8 cellular contexts compared by ENCODE assay signal in the genomic region with DNA sequence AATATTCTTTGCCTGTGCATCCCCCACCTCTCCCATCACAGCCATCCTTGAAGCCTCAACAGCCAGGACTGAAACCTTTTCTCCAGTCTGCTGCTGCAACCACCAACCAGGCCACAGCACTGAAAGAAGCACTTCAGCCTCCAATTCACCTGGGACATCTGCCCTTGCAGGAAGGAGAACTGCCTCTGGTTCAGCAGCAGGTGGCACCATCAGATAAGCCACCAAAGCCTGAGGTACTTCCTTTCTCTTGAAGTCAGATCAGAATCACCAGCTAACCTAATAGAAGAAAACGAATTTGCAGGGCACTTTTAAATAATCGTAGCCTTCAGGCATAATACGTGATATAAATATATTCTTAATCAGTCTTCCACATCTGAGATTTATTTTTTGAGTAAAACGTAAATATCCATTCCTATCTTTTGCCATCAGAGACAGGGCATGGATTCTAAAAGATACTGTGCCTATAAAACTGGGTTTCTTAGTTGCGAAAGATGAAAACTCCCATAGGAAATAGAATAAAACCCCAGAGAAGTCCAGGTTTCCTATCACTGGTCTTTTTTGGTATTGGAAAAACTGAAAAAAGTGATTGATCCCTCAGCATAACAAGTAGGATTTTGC. TPM values are rescaled to one million over a fixed set of nuclear protein-coding genes. Genes with fewer than 3 reads are reported as not detected.
DNase-seq lines count a peak whose midpoint lies in the region; ATAC-seq, FAIRE-seq and TF ChIP-seq lines count a peak whose summit lies in the region.

No MANE protein-coding gene starts in this region.

- FAIRE-seq in bronchial epithelial cell (lab: Jason Lieb, UNC): peak; percentile 85

- DNase-seq in CD14-positive monocyte (ENCODE audit: low spot score) (peak; percentile 62), NCI-H2171 (lab: John Stamatoyannopoulos, UW) (peak; percentile 69), bronchial epithelial cell (ENCODE audit: low read depth) (peak; percentile 60), left lung (peak in 1 of 2 donors; percentile 48)
- DNase-seq in stimulated activated CD8-positive, alpha-beta memory T cell treated with anti-CD3 and anti-CD28 coated beads, Interleukin-12 subunit alpha, Interleukin-12 subunit beta, amount 100 ng/mL, for 1 hour (ENCODE audit: low read depth): peak; percentile 46

- no peak overlapping the region for H3K4me3 ChIP-seq in bronchial epithelial cell (ENCODE audit: low read depth, low read length)
- H3K4me3 ChIP-seq in left lung: no peak overlapping the region

- H3K4me1 Mint-ChIP-seq in CD14-positive monocyte: no peaks in the 10 kb centered on the region

- H3K36me3 Mint-ChIP-seq in CD14-positive monocyte: no peaks in the 10 kb centered on the region

- peak; percentile 95 for ATAC-seq in GM19043 (IDR thresholded peaks at IDR 0.05; ENCODE audit: low read depth, unreplicated experiment)
- ATAC-seq in HG03139 (IDR thresholded peaks at IDR 0.05; ENCODE audit: unreplicated experiment): peak; percentile 98
- peak; percentile 95 for ATAC-seq in left lung

- peaks cover 2 to 5% (median 5%) of the 10 kb centered on the region in 3 donors for H3K27me3 Mint-ChIP-seq in CD14-positive monocyte (ENCODE audit: low read depth in 3 of 3)

- TF ChIP-seq CTCF in CD14-positive monocyte (IDR thresholded peaks at IDR 0.05): peak; percentile 78
- peak; percentile 99 for TF ChIP-seq CTCF in VCaP (conservative IDR thresholded peaks at IDR 0.05)
- TF ChIP-seq CTCF in bronchial epithelial cell (IDR thresholded peaks at IDR 0.05; ENCODE audit: insufficient read depth, low read length, severe bottlenecking): peak; percentile 88
- TF ChIP-seq CTCF in left lung (IDR thresholded peaks at IDR 0.05): peak; percentile 64 to 73

- H3K9me3 Mint-ChIP-seq in CD14-positive monocyte: no peaks in the 10 kb centered on the region

- intact Hi-C loops in CD14-positive monocyte (cut with micrococcal nuclease) (no loop called here), left lung (cut with DNase I) (no loop called here)

- no peaks in the 10 kb centered on the region for H3K4me1 ChIP-seq in left lung

- no peak overlapping the region for H3K27ac ChIP-seq in VCaP
- H3K27ac ChIP-seq in left lung: no peak overlapping the region

- no peaks in the 10 kb centered on the region for H3K9me3 ChIP-seq in left lung

- no peaks in the 10 kb centered on the region for H3K27me3 ChIP-seq in bronchial epithelial cell (ENCODE audit: control insufficient read depth, insufficient read depth, low read length)
- H3K27me3 ChIP-seq in left lung: peaks cover 0 to 1% of the 10 kb centered on the region in 2 donors

- H3K36me3 ChIP-seq in bronchial epithelial cell (ENCODE audit: control insufficient read depth, insufficient read depth, low read length): no peaks in the 10 kb centered on the region
- H3K36me3 ChIP-seq in left lung: no peaks in the 10 kb centered on the region

- H3K27ac Mint-ChIP-seq in CD14-positive monocyte: no peak overlapping the region

- no peak overlapping the region for H3K4me3 Mint-ChIP-seq in CD14-positive monocyte

RNA-seq across cellular contexts. Expression of a gene that starts 9.5 kb away (rescaled TPM):
- polyA plus RNA-seq in CD14-positive monocyte: not detected
- total RNA-seq in bronchial epithelial cell (not detected in 2 replicates), left lung (not detected)

RNA-seq across cellular contexts. Expression of a gene that starts 27.0 kb away (rescaled TPM):
- not detected for polyA plus RNA-seq in CD14-positive monocyte
- total RNA-seq in bronchial epithelial cell (not detected in 2 replicates), left lung (under 1 TPM; 0.24 to 0.73 TPM)
